In genomic region chr16:15446901-15447300, GRCh38 we compare ENCODE assay signal across 36 cellular contexts. TPM values are rescaled to one million over a fixed set of nuclear protein-coding genes. Genes with fewer than 3 reads are reported as not detected.
"Had no signal": no experiment of that assay in that cellular context is flagged by ENCODE, and none has a peak within 500 bp of the region (broad histone marks: within the 10 kb centered on the region; RNA-seq: fewer than 3 reads in every experiment).

No MANE protein-coding gene starts in this region.

- DNase-seq: Kasumi-1, MG63, MM.1S, MV-4-11, NCI-H1048, NCI-H1092, NCI-H1092 treated with DMSO at 0.1 percent for 48 hours, NCI-H1105, NCI-H1105 treated with DMSO at 0.1 percent for 48 hours, NCI-H1417, NCI-H1417 treated with DMSO at 0.1 percent for 48 hours, NCI-H1436, NCI-H1436 treated with DMSO at 0.1 percent for 48 hours, NCI-H146, NCI-H1694, NCI-H1694 treated with DMSO at 0.1 percent for 48 hours, NCI-H187, NCI-H187 treated with DMSO at 0.1 percent for 48 hours, NCI-H1930, NCI-H2029, NCI-H2029 treated with DMSO at 0.1 percent for 48 hours, NCI-H2081, NCI-H2081 treated with DMSO at 0.1 percent for 48 hours, NCI-H2107, NCI-H2171, NCI-H2171 treated with DMSO at 0.1 percent for 48 hours, NCI-H2227 treated with DMSO at 0.1 percent for 48 hours, NCI-H226, NCI-H345, NCI-H446, NCI-H446 treated with DMSO at 0.1 percent for 48 hours, NCI-H510A, NCI-H510A treated with DMSO at 0.1 percent for 48 hours, NCI-H524, NCI-H524 treated with DMSO at 0.1 percent for 48 hours had no signal

- H3K27me3 ChIP-seq: MG63 had no signal

- H3K4me3 ChIP-seq: MG63 had no signal

- H3K36me3 ChIP-seq: MG63 had no signal

RNA-seq across cellular contexts. Expression of gene MPV17L, which starts 51.3 kb away (rescaled TPM):
- total RNA-seq: MCF 10A had no signal
